In the genomic region with DNA sequence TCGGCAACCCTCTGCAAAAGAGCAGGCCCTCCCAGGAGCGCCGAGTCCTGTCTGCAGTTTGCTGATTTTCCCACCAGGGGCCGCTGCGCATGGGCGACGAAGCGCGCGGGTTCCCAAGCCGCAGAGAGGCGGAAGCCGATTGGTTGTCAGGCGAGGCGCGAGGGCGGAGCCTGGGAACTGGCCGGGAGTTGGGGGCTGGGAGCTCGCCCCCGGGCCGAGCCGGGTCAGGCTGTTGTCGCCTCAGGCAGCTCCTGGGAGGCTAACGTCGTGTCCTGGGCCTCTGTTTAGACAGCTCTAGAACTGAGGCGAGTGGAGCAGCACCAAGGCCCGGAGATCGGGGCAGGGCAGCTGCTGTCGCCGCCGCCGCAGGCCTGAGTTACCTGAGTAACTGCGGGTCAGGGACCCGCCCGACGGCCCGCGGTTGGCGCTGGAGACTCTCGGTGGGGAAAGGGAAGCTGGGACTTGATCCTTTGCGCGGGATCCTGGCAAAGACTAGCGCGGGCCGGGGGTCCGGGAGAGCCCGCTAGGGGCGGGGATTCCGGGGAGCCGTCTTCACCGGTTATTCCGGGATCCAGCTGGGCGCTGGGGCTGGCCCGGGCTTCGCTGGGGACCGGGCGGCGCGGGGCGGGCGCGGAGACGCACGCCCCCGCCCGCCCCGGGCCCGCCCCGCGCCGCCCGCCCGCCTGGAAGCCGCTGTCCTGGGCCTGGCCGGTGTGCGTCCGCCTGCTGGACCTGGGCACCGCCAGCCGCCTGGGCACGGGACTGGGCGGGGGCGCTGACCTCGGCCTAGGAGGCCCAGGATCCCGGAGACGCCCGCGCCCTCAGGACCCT, we compare ENCODE assay signal across 8 cellular contexts. TPM values are rescaled to one million over a fixed set of nuclear protein-coding genes. Genes with fewer than 3 reads are reported as not detected.
DNase-seq lines count a peak whose midpoint lies in the region; ATAC-seq and TF ChIP-seq lines count a peak whose summit lies in the region.

Gene STIM1 (plus strand): TSS at position 688 of the 831 bp plus-strand sequence. CDS start 607 bp downstream, outside the sequence.

- peak; percentile 40; the same call in 1 of the 2 replicates for TF ChIP-seq POLR2A in IMR-90 (IDR thresholded peaks at IDR 0.05; ENCODE audit: low read depth, low read length)

- H3K27ac ChIP-seq in IMR-90 (ENCODE audit: insufficient read depth, low read length), result peak within 1 kb of the TSS; percentile 87

- POLR2A ChIA-PET in IMR-90 (lab: Charles Lee; ENCODE audit: unreplicated experiment), result interaction anchor here (0.6 to 1.6 kb wide), 2 partner anchors 18 to 217 kb away, joined by 5 to 7 read pairs; no protein-coding TSS in a partner anchor

- H2BK5ac ChIP-seq in IMR-90 (ENCODE audit: low read depth, low read length, poor library complexity, severe bottlenecking), result peak within 1 kb of the TSS; percentile 69

- dilution Hi-C loops in IMR-90 (cut with HindIII; ENCODE audit: low sequenced_read_pairs, unreplicated experiment), result no loop called here

- H4K91ac ChIP-seq in IMR-90 (ENCODE audit: insufficient read depth, low read depth, low read length), result peak within 1 kb of the TSS; percentile 74

- H3K14ac ChIP-seq in IMR-90 (replicated peaks; ENCODE audit: low read depth, low read length), result peak within 1 kb of the TSS; percentile 83

- H3K56ac ChIP-seq in IMR-90 (ENCODE audit: extremely low read depth, insufficient read depth, low read length), result peak within 1 kb of the TSS; percentile 82

- H4K5ac ChIP-seq in IMR-90 (ENCODE audit: low read depth, low read length), result peak within 1 kb of the TSS; percentile 44

- in situ Hi-C loops in IMR-90 (cut with MboI; ENCODE audit: low sequenced_read_pairs), result no loop called here

- peaks cover 23% of the 10 kb centered on the region for H3K9me1 ChIP-seq in IMR-90 (ENCODE audit: insufficient read depth, low read length)

- H3K27me3 ChIP-seq in IMR-90 (ENCODE audit: control insufficient read depth, insufficient read depth, low read length), result no peaks in the 10 kb centered on the region
- H3K27me3 ChIP-seq in mucosa of stomach (ENCODE audit: control insufficient read depth, insufficient read depth, low read length), result no peaks in the 10 kb centered on the region

- peak within 1 kb of the TSS; percentile 96 for H2AK9ac ChIP-seq in IMR-90 (replicated peaks; ENCODE audit: low read depth, low read length, poor library complexity)

- H2BK15ac ChIP-seq in IMR-90 (ENCODE audit: low read depth, low read length), result peak within 1 kb of the TSS; percentile 63; the same call in 2 of the 3 replicates

- H2AK5ac ChIP-seq in IMR-90 (ENCODE audit: low read depth, low read length), result peak within 1 kb of the TSS; percentile 52; the same call in 1 of the 2 replicates

- H3K4me1 ChIP-seq in IMR-90 (ENCODE audit: control insufficient read depth, insufficient read depth, low read length) (peaks cover 16% of the 10 kb centered on the region), mucosa of stomach (ENCODE audit: control insufficient read depth, insufficient read depth, low read length) (peaks cover 43% of the 10 kb centered on the region)

- H3K79me1 ChIP-seq in IMR-90 (ENCODE audit: low read depth in 1 of 2, low read length in 2 of 2), result peaks cover 17 to 41% of the 10 kb centered on the region in 2 experiments; a peak in 3 of 4 replicates

- H3K4me3 ChIP-seq in IMR-90 (ENCODE audit: insufficient read depth, low read depth, low read length) (peak within 1 kb of the TSS; percentile 83), epithelial cell of proximal tubule (ENCODE audit: low read depth, low read length) (peak within 1 kb of the TSS; percentile 92), mucosa of stomach (ENCODE audit: low read length) (peak within 1 kb of the TSS; percentile 85)

- H3K23ac ChIP-seq in IMR-90 (ENCODE audit: low read depth, low read length), result peak within 1 kb of the TSS; percentile 93

- BruUV-seq in IMR-90 (replicated peaks; lab: Mats Ljungman, UMichigan), result no TSS peak

- peak within 1 kb of the TSS; percentile 9; the same call in 1 of the 2 replicates for H3K18ac ChIP-seq in IMR-90 (ENCODE audit: low read depth, low read length)

- TF ChIP-seq CTCF in IMR-90 (conservative IDR thresholded peaks at IDR 0.05; ENCODE audit: low read depth, low read length) (peak; percentile 97), epithelial cell of proximal tubule (conservative IDR thresholded peaks at IDR 0.05; ENCODE audit: low read depth, low read length) (peak; percentile 82)

- peak; percentile 62 for ATAC-seq in GM21528 (IDR thresholded peaks at IDR 0.05; ENCODE audit: low FRiP score, unreplicated experiment)
- ATAC-seq in IMR-90 (ENCODE audit: low read depth), result peak; percentile 93

- intact Hi-C loops in IMR-90 (cut with micrococcal nuclease), result loop anchor here (1.0 to 10.0 kb wide), 4 partner anchors 87 to 400 kb away; no protein-coding TSS in a partner anchor

- H2AFZ ChIP-seq in IMR-90 (replicated peaks; ENCODE audit: low read length, poor library complexity), result peak within 1 kb of the TSS; percentile 96

- peak within 1 kb of the TSS; percentile 98 for H3K4me2 ChIP-seq in IMR-90 (ENCODE audit: low read depth, low read length)

- DNase-seq in DMS153 treated with DMSO at 0.1 percent for 48 hours (lab: John Stamatoyannopoulos, UW; ENCODE audit: unreplicated experiment), result peak; percentile 83
- DNase-seq in IMR-90, result peak; percentile 90
- DNase-seq in OCI-M2 (lab: John Stamatoyannopoulos, UW; ENCODE audit: unreplicated experiment), result peak; percentile 47
- DNase-seq in activated T-cell treated with anti-CD3 and anti-CD28 coated beads for 48 hours (ENCODE audit: low read depth), result peak; percentile 99
- DNase-seq in epithelial cell of proximal tubule (ENCODE audit: low read depth), result no peak
- peak; percentile 97 for DNase-seq in stimulated activated CD8-positive, alpha-beta memory T cell treated with anti-CD3 and anti-CD28 coated beads, Interleukin-7, amount 100 ng/mL, for 1 hour (ENCODE audit: low read depth in 2 of 2)

- H2BK20ac ChIP-seq in IMR-90 (ENCODE audit: low read depth, low read length), result 0 out of 2 replicates have a peak within 1 kb of the TSS, but pooled peaks have one; percentile 29

- H3K9ac ChIP-seq in IMR-90 (ENCODE audit: low read depth, low read length), result peak within 1 kb of the TSS; percentile 86
- H3K9ac ChIP-seq in mucosa of stomach (ENCODE audit: low read length), result peak within 1 kb of the TSS; percentile 92

- H3K9me3 ChIP-seq in IMR-90 (ENCODE audit: control insufficient read depth, insufficient read depth, low read length) (no peaks in the 10 kb centered on the region), mucosa of stomach (ENCODE audit: control insufficient read depth, low read length) (no peaks in the 10 kb centered on the region)

- H4K20me1 ChIP-seq in IMR-90 (ENCODE audit: insufficient read depth, low read length), result no peaks in the 10 kb centered on the region

- H3K36me3 ChIP-seq in IMR-90 (ENCODE audit: control insufficient read depth, insufficient read depth, low read length), result no peaks in the 10 kb centered on the region
- no peaks in the 10 kb centered on the region for H3K36me3 ChIP-seq in mucosa of stomach (ENCODE audit: control insufficient read depth, insufficient read depth, low read length)

- WGBS in IMR-90 (ENCODE audit: extremely low coverage in 2 of 2, insufficient read length in 1 of 2), 2 experiments, result 1% methylated on average over 41 of the region's 87 CpGs; no CpG with 5 or more reads in 1 of the 2 experiments

- peak; percentile 90 for TF ChIP-seq RAD21 in IMR-90 (IDR thresholded peaks at IDR 0.05; ENCODE audit: low read length)

- peak within 1 kb of the TSS; percentile 75 for H3K4ac ChIP-seq in IMR-90 (ENCODE audit: low read depth, low read length)

- CTCF ChIA-PET in IMR-90 (lab: Yijun Ruan, JAX), result interaction anchor here (0.5 to 9.2 kb wide), 30 partner anchors 9 to 251 kb away, joined by 3 to 186 read pairs (median 4); partner anchors contain the start of gene RHOG

- peak within 1 kb of the TSS; percentile 47; the same call in 1 of the 2 replicates for H2BK120ac ChIP-seq in IMR-90 (ENCODE audit: low read depth, low read length)

- H4K8ac ChIP-seq in IMR-90 (ENCODE audit: low read depth in 2 of 2, low read length in 2 of 2), result peak within 1 kb of the TSS; percentile 70 to 86; a peak in 3 of 4 replicates

TF ChIP-seq in IMR-90, 13 proteins besides CTCF, POLR2A, EP300 and RAD21:
- peak; percentile 64; the same call in 1 of the 2 replicates for TF ChIP-seq MAZ (IDR thresholded peaks at IDR 0.05; ENCODE audit: borderline replicate concordance, low read depth, low read length)
- peak; percentile 95 for TF ChIP-seq SMC3 (IDR thresholded peaks at IDR 0.05; ENCODE audit: low read depth, low read length)
- no peak for TF ChIP-seq FOS (IDR thresholded peaks at IDR 0.05; ENCODE audit: low read depth, low read length)
- peak; percentile 62; the same call in 1 of the 2 replicates for TF ChIP-seq CHD1 (IDR thresholded peaks at IDR 0.05; ENCODE audit: low read depth, low read length)

RNA-seq across cellular contexts. Expression of gene STIM1, which starts in this region (rescaled TPM):
- total RNA-seq in IMR-90 (2012; rRNA removed) (13.9 and 17.9 TPM in 2 replicates), epithelial cell of proximal tubule (14.9 and 16.5 TPM in 2 replicates)
- 19.2 and 23.0 TPM in 2 replicates for polyA plus RNA-seq in IMR-90 (2012; rRNA removed)
- polyA plus RNA-seq in IMR-90 (2012; cell fraction: cytosol; rRNA removed), result 24.2 and 28.5 TPM in 2 replicates
- 34.8 and 44.6 TPM in 2 replicates for polyA plus RNA-seq in IMR-90 (2012; cell fraction: nucleus; rRNA removed; ENCODE audit: low replicate concordance)
